Comparison of ENCODE assay signal across 8 cellular contexts in the genomic region with DNA sequence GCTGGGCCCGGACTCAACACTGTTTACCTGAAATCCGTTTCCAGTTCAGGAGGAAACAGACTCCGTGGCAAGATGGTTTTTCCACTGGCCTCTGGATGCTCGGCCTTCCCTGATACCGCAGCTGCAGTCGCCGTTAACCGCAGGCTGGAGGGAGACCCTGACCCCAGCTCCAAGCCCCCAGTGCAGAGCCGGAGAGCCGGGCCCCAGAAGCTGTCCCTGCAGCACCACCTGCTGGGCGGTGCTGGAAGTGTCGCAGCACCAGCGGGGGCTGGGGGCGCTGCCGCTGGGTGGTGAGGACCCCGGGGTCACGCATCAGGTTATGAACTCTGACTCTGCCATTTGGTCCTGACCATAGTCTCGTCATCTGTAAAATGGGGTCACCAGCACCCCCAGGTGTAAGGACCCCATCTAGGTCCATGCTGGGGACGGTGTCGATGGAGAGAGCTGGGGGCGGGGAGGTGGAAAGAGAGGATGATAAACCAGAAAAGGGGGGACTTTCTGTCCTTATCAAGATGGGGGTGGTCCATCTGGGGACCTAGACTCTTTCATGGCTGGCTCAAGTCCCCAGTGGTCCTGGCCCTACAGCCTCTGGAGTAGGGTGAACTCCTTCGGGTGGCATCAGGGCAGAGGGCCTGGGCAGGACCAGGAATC. TPM values are rescaled to one million over a fixed set of nuclear protein-coding genes. Genes with fewer than 3 reads are reported as not detected.
DNase-seq lines count a peak whose midpoint lies in the region; ATAC-seq and TF ChIP-seq lines count a peak whose summit lies in the region.

No MANE protein-coding gene starts in this region.

- peak; percentile 96 for TF ChIP-seq CTCF in BJ (IDR thresholded peaks at IDR 0.05; ENCODE audit: insufficient read depth, low read depth, low read length)
- TF ChIP-seq CTCF in HL-60 (IDR thresholded peaks at IDR 0.05; ENCODE audit: insufficient read depth, low read length) = peak; percentile 70
- peak; percentile 96 for TF ChIP-seq CTCF in foreskin fibroblast (IDR thresholded peaks at IDR 0.05; ENCODE audit: low read depth, low read length)
- TF ChIP-seq CTCF in smooth muscle cell (IDR thresholded peaks at IDR 0.05; ENCODE audit: borderline replicate concordance, insufficient read depth, poor library complexity, severe bottlenecking) = peak; percentile 98

- H2AFZ ChIP-seq in smooth muscle cell (ENCODE audit: low read depth) = no peak overlapping the region

- no peaks in the 10 kb centered on the region for H3F3A ChIP-seq in smooth muscle cell (ENCODE audit: low read depth)

- no peak for ATAC-seq in GM21723 (IDR thresholded peaks at IDR 0.05; ENCODE audit: unreplicated experiment)

- H3K27ac ChIP-seq in HL-60 (replicated peaks) = no peak overlapping the region
- H3K27ac ChIP-seq in smooth muscle cell (ENCODE audit: low read depth) = no peak overlapping the region

- 30% methylated on average over 22 of the region's 22 CpGs for WGBS in smooth muscle cell (ENCODE audit: low lambda C conversion rate)

- no peaks in the 10 kb centered on the region for H3K9me3 ChIP-seq in smooth muscle cell (replicated peaks; ENCODE audit: low read depth)

- POLR2A ChIA-PET in BJ (lab: Charles Lee) = no interaction called here

- CTCF ChIA-PET in BJ (lab: Yijun Ruan, JAX) = interaction anchor here (0.6 to 7.6 kb wide), 20 partner anchors 8 to 409 kb away, joined by 3 to 107 read pairs (median 4); no protein-coding TSS in a partner anchor

- H4K20me1 ChIP-seq in smooth muscle cell (ENCODE audit: low read depth) = no peaks in the 10 kb centered on the region

- no peaks in the 10 kb centered on the region for H3K36me3 ChIP-seq in BJ (ENCODE audit: control insufficient read depth, insufficient read depth, low read length)
- H3K36me3 ChIP-seq in smooth muscle cell (ENCODE audit: low read depth) = no peaks in the 10 kb centered on the region

- DNase-seq in BJ (ENCODE audit: low read depth) (no peak), HL-60 (ENCODE audit: low read depth in 1 of 2, low spot score in 1 of 2) (no peak), foreskin fibroblast (peak in 1 of 2 donors; percentile 21), smooth muscle cell (lab: John Stamatoyannopoulos, UW; ENCODE audit: unreplicated experiment) (no peak), NCI-H2081 (lab: John Stamatoyannopoulos, UW) (no peak), NCI-H1048 (lab: John Stamatoyannopoulos, UW) (no peak)
- peak; percentile 81 for DNase-seq in activated CD8-positive, alpha-beta memory T cell treated with anti-CD3 and anti-CD28 coated beads, Interleukin-2, amount 50 U/mL, for 48 hours

- peaks cover 15% of the 10 kb centered on the region for H3K4me1 ChIP-seq in smooth muscle cell (ENCODE audit: low read depth)

- H3K27me3 ChIP-seq in BJ (ENCODE audit: control insufficient read depth, insufficient read depth, low read length) = peaks cover 2% of the 10 kb centered on the region; the same call in 1 of the 2 replicates
- peaks cover 14% of the 10 kb centered on the region for H3K27me3 ChIP-seq in HL-60 (ENCODE audit: insufficient read depth, poor library complexity, severe bottlenecking)
- no peaks in the 10 kb centered on the region for H3K27me3 ChIP-seq in smooth muscle cell (ENCODE audit: low read depth)

- no peak overlapping the region for H3K4me2 ChIP-seq in smooth muscle cell

- no peak overlapping the region for H3K9ac ChIP-seq in smooth muscle cell (ENCODE audit: low read depth)

- no peaks in the 10 kb centered on the region for H3K79me2 ChIP-seq in smooth muscle cell (ENCODE audit: low read depth)

- H3K4me3 ChIP-seq in BJ (ENCODE audit: low read depth, low read length) (no peak overlapping the region), HL-60 (replicated peaks; ENCODE audit: insufficient read depth, low read length) (no peak overlapping the region), foreskin fibroblast (ENCODE audit: low read depth in 1 of 2, low read length in 2 of 2) (no peak overlapping the region), smooth muscle cell (no peak overlapping the region)

RNA-seq across cellular contexts. Expression of a gene that starts 20.8 kb away (rescaled TPM):
- polyA plus RNA-seq in BJ (2011; rRNA removed) (not detected in 2 replicates), smooth muscle cell (0.03 and 0.17 TPM in 2 replicates)
- not detected in 2 replicates for polyA minus RNA-seq in BJ (2011; rRNA and poly(A)+ RNA removed)
- not detected in 2 replicates for total RNA-seq in smooth muscle cell
